ENCODE assay signal across 21 cellular contexts in the genomic region with DNA sequence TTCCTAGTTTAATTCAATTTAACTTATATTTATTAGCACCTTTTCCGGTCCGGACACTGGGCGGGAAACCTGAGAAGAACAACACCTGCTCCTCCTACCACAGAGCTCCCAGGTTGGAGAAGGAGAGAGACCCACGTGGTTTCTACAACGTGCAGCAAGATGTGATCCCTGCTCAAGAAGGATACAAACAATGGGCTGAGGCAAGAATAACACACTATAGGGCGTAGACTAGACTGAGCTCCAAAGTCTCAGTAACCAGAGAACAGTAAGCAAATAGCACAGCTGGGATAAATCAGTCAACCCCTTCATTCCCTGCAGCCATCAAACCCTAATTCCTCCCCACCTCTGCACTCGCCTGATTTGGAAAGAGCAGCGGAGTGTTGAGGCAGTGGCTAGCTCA. TPM values are rescaled to one million over a fixed set of nuclear protein-coding genes. Genes with fewer than 3 reads are reported as not detected.
A peak's percentile ranks its signal among the peaks of the same experiment; 100 is the strongest.
DNase-seq lines count a peak whose midpoint lies in the region; ATAC-seq, FAIRE-seq and TF ChIP-seq lines count a peak whose summit lies in the region.
"Had no signal": no experiment of that assay in that cellular context is flagged by ENCODE, and none has a peak within 500 bp of the region (broad histone marks: within the 10 kb centered on the region; RNA-seq: fewer than 3 reads in every experiment).

No MANE protein-coding gene starts in this region.

- H3K27me3 ChIP-seq in left ventricle myocardium inferior (ENCODE audit: low read depth) (no peaks in the 10 kb centered on the region), pancreas (no peaks in the 10 kb centered on the region), PC-9 (ENCODE audit: insufficient read depth, low read depth) (peaks cover 94% of the 10 kb centered on the region)
- H3K27me3 ChIP-seq: BLaER1 had no signal

- TF ChIP-seq CTCF in left ventricle myocardium inferior (IDR thresholded peaks at IDR 0.05; ENCODE audit: borderline replicate concordance) (no peak), pancreas (IDR thresholded peaks at IDR 0.05) (no peak), PC-9 (conservative IDR thresholded peaks at IDR 0.05) (no peak)

- H3K4me1 ChIP-seq in left ventricle myocardium inferior (peaks cover 45% of the 10 kb centered on the region), pancreas (no peaks in the 10 kb centered on the region), PC-9 (replicated peaks; ENCODE audit: insufficient read depth) (no peaks in the 10 kb centered on the region)
- H3K4me1 ChIP-seq: BLaER1 had no signal

- H3K27ac ChIP-seq in left ventricle myocardium inferior (replicated peaks): peak overlapping the region; percentile 86
- H3K27ac ChIP-seq in pancreas: no peak overlapping the region
- no peak overlapping the region for H3K27ac ChIP-seq in PC-9
- H3K27ac ChIP-seq: BLaER1, HL-60, KMS-11 had no signal

- no TSS peak for BruUV-seq in PC-9 (replicated peaks; lab: Mats Ljungman, UMichigan)

- no peak overlapping the region for H3K4me2 ChIP-seq in PC-9
- H3K4me2 ChIP-seq: BLaER1, KMS-11 had no signal

- no peaks in the 10 kb centered on the region for H3K9me2 ChIP-seq in PC-9 (ENCODE audit: insufficient read depth)

- no peaks in the 10 kb centered on the region for H3F3A ChIP-seq in PC-9 (ENCODE audit: insufficient read depth, low read depth)

- H3K9me3 ChIP-seq in left ventricle myocardium inferior (replicated peaks) (no peaks in the 10 kb centered on the region), pancreas (no peaks in the 10 kb centered on the region), PC-9 (ENCODE audit: insufficient read depth, low read depth) (no peaks in the 10 kb centered on the region)
- H3K9me3 ChIP-seq: BLaER1 had no signal

- FAIRE-seq in pancreas (lab: Jason Lieb, UNC): no peak

- H3K36me3 ChIP-seq in left ventricle myocardium inferior (no peaks in the 10 kb centered on the region), pancreas (no peaks in the 10 kb centered on the region), PC-9 (ENCODE audit: low read depth) (no peaks in the 10 kb centered on the region)
- H3K36me3 ChIP-seq: BLaER1 had no signal

- H2AFZ ChIP-seq in PC-9: no peak overlapping the region

- H3K79me2 ChIP-seq in PC-9 (ENCODE audit: low read depth): no peaks in the 10 kb centered on the region

- intact Hi-C loops in left ventricle myocardium inferior (cut with micrococcal nuclease) (no loop called here), pancreas (cut with DNase I) (no loop called here), PC-9 (cut with micrococcal nuclease; ENCODE audit: unreplicated experiment) (no loop called here)

- peak; percentile 31 to 73 (median 51) for ATAC-seq in pancreas
- ATAC-seq: Panc1 had no signal

- CTCF ChIA-PET in PC-9 (lab: Charles Lee): no interaction called here

- 51 to 53% methylated on average over 8 of the region's 8 CpGs for WGBS in pancreas, 2 donors

- POLR2A ChIA-PET in PC-9 (lab: Charles Lee; ENCODE audit: unreplicated experiment): no interaction called here

- no peaks in the 10 kb centered on the region for H4K20me1 ChIP-seq in PC-9 (ENCODE audit: insufficient read depth)
- H4K20me1 ChIP-seq: BLaER1 had no signal

- H3K4me3 ChIP-seq in left ventricle myocardium inferior (no peak overlapping the region), pancreas (no peak overlapping the region), PC-9 (no peak overlapping the region)
- H3K4me3 ChIP-seq: BLaER1 had no signal

- DNase-seq in NCI-H2029 (lab: John Stamatoyannopoulos, UW): peak; percentile 28
- peak; percentile 60 for DNase-seq in NCI-H2171 treated with DMSO at 0.1 percent for 48 hours (lab: John Stamatoyannopoulos, UW)
- no peak for DNase-seq in left ventricle myocardium inferior
- peak in 2 of 6 donors; percentile 11 to 13 for DNase-seq in pancreas
- no peak for DNase-seq in NCI-H146 (lab: John Stamatoyannopoulos, UW)
- DNase-seq in NOMO-1 (lab: John Stamatoyannopoulos, UW; ENCODE audit: unreplicated experiment in 2 of 2): no peak
- no peak for DNase-seq in PC-9
- DNase-seq: CD4-positive, alpha-beta memory T cell; DMS153; GDM1; H9; NCI-H1417 treated with DMSO at 0.1 percent for 48 hours; NCI-H1930 had no signal

RNA-seq across cellular contexts. Expression of a gene that starts 2.5 kb away (rescaled TPM):
- not detected for total RNA-seq in left ventricle myocardium inferior
- total RNA-seq in pancreas: not detected
- polyA plus RNA-seq in pancreas: not detected
- not detected in 2 replicates for total RNA-seq in PC-9 (2021)
- total RNA-seq: A673; CD4-positive, alpha-beta memory T cell; Daoy; H9; HT1080; SK-MEL-5 had no signal
- polyA plus RNA-seq: CD4-positive, alpha-beta memory T cell had no signal

Comparison
In these comparisons a context has a peak if more than half of its experiments do, and no peak if none do; other contexts are left out.
1. DNase-seq: peak in NCI-H2029 (single experiment) and NCI-H2171 treated with DMSO at 0.1 percent for 48 hours (single experiment); none in left ventricle myocardium inferior (single experiment), NCI-H146 (single experiment), NOMO-1 (0 of 2) and PC-9 (0 of 2).